ENCODE assay signal across 1 cellular context in the genomic region with DNA sequence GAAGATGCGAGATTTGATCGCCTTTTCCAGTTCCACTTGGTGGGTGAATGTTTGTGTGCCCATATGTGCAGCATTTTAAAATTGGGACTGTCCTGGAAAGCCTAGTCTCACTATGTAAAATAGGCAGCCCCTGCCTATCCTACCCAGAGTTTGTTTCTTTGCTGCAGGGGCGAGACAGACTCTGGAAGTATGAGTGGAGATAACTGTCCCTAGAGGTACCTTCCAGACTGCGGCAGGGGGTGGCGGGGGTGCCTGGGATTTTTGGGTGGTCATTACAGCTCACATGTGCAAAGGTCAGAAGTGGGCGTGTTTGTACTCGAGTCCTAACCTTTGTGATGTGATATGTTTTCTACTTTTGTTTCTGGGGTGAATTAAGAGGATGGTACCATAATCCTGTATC.
TF ChIP-seq lines count a peak whose summit lies in the region.

No MANE protein-coding gene starts in this region.

TF ChIP-seq in HepG2, 621 proteins besides CTCF, POLR2A, EP300 and RAD21:
- TF ChIP-seq ETV6 (CRISPR knock-in tag; conservative IDR thresholded peaks at IDR 0.05) (no peak), MEF2D (CRISPR knock-in tag; IDR thresholded peaks at IDR 0.05) (no peak), HNRNPLL (IDR thresholded peaks at IDR 0.05; ENCODE audit: low read depth, low read length, poor library complexity, severe bottlenecking) (no peak), YY1 (IDR thresholded peaks at IDR 0.05; ENCODE audit: insufficient read depth, insufficient replicate concordance, low read depth, low read length) (no peak), TBP (CRISPR knock-in tag; IDR thresholded peaks at IDR 0.05) (no peak), SMARCE1 (IDR thresholded peaks at IDR 0.05; ENCODE audit: borderline replicate concordance) (no peak), U2AF2 (IDR thresholded peaks at IDR 0.05; ENCODE audit: low read depth, low read length) (no peak), ZSCAN31 (CRISPR knock-in tag; IDR thresholded peaks at IDR 0.05; ENCODE audit: low read depth) (no peak), FOXO1 (CRISPR knock-in tag; IDR thresholded peaks at IDR 0.05) (no peak), NAIF1 (CRISPR knock-in tag; IDR thresholded peaks at IDR 0.05; ENCODE audit: borderline replicate concordance) (no peak), ZNF224 (CRISPR knock-in tag; IDR thresholded peaks at IDR 0.05) (no peak), ZNF761 (CRISPR knock-in tag; conservative IDR thresholded peaks at IDR 0.05) (no peak), NCOA5 (CRISPR knock-in tag; IDR thresholded peaks at IDR 0.05) (no peak), ATM (IDR thresholded peaks at IDR 0.05; ENCODE audit: borderline replicate concordance) (no peak), ZNF615 (CRISPR knock-in tag; IDR thresholded peaks at IDR 0.05; ENCODE audit: borderline replicate concordance) (no peak)
- TF ChIP-seq, protein P1, sequence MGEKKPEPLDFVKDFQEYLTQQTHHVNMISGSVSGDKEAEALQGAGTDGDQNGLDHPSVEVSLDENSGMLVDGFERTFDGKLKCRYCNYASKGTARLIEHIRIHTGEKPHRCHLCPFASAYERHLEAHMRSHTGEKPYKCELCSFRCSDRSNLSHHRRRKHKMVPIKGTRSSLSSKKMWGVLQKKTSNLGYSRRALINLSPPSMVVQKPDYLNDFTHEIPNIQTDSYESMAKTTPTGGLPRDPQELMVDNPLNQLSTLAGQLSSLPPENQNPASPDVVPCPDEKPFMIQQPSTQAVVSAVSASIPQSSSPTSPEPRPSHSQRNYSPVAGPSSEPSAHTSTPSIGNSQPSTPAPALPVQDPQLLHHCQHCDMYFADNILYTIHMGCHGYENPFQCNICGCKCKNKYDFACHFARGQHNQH (CRISPR knock-in tag; IDR thresholded peaks at IDR 0.05): no peak
- TF ChIP-seq, protein P2, sequence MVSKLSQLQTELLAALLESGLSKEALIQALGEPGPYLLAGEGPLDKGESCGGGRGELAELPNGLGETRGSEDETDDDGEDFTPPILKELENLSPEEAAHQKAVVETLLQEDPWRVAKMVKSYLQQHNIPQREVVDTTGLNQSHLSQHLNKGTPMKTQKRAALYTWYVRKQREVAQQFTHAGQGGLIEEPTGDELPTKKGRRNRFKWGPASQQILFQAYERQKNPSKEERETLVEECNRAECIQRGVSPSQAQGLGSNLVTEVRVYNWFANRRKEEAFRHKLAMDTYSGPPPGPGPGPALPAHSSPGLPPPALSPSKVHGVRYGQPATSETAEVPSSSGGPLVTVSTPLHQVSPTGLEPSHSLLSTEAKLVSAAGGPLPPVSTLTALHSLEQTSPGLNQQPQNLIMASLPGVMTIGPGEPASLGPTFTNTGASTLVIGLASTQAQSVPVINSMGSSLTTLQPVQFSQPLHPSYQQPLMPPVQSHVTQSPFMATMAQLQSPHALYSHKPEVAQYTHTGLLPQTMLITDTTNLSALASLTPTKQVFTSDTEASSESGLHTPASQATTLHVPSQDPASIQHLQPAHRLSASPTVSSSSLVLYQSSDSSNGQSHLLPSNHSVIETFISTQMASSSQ (IDR thresholded peaks at IDR 0.05; ENCODE audit: low read depth): no peak
- TF ChIP-seq, protein P2 (CRISPR knock-in tag; IDR thresholded peaks at IDR 0.05; ENCODE audit: borderline replicate concordance): no peak
- TF ChIP-seq, protein P3, sequence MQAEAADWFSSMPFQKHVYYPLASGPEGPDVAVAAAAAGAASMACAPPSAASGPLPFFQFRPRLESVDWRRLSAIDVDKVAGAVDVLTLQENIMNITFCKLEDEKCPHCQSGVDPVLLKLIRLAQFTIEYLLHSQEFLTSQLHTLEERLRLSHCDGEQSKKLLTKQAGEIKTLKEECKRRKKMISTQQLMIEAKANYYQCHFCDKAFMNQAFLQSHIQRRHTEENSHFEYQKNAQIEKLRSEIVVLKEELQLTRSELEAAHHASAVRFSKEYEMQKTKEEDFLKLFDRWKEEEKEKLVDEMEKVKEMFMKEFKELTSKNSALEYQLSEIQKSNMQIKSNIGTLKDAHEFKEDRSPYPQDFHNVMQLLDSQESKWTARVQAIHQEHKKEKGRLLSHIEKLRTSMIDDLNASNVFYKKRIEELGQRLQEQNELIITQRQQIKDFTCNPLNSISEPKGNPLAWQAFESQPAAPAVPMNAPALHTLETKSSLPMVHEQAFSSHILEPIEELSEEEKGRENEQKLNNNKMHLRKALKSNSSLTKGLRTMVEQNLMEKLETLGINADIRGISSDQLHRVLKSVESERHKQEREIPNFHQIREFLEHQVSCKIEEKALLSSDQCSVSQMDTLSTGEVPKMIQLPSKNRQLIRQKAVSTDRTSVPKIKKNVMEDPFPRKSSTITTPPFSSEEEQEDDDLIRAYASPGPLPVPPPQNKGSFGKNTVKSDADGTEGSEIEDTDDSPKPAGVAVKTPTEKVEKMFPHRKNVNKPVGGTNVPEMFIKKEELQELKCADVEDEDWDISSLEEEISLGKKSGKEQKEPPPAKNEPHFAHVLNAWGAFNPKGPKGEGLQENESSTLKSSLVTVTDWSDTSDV (CRISPR knock-in tag; IDR thresholded peaks at IDR 0.05): no peak
